Comparison of ENCODE assay signal across 8 cellular contexts in genomic region chr3:142448424-142448823, GRCh38.
DNase-seq lines count a peak whose midpoint lies in the region; TF ChIP-seq lines count a peak whose summit lies in the region.

No MANE protein-coding gene starts in this region.

- peak overlapping the region; percentile 96; the same call in 1 of the 2 replicates for H3K9ac ChIP-seq in KMS-11

- H3K79me2 ChIP-seq in KMS-11 (ENCODE audit: insufficient read depth, low read depth): peaks cover 42% of the 10 kb centered on the region

- peaks cover 19% of the 10 kb centered on the region for H3K4me1 ChIP-seq in KMS-11 (ENCODE audit: low read depth, poor library complexity, severe bottlenecking)

- H3K27ac ChIP-seq in KMS-11 (peak overlapping the region; percentile 95; the same call in 1 of the 2 replicates), coronary artery (peak overlapping the region; percentile 94 to 98)

- H3K27me3 ChIP-seq in KMS-11 (ENCODE audit: insufficient read depth, low read depth): no peaks in the 10 kb centered on the region

- peak; percentile 19 for DNase-seq in AG20443 (ENCODE audit: low spot score)
- no peak for DNase-seq in coronary artery (ENCODE audit: low spot score)
- DNase-seq in hippocampal formation (lab: John Stamatoyannopoulos, UW): no peak
- DNase-seq in NCI-H345 treated with DMSO at 0.1 percent for 48 hours (lab: John Stamatoyannopoulos, UW; ENCODE audit: unreplicated experiment): no peak
- DNase-seq in D341Med (ENCODE audit: low spot score): no peak
- DNase-seq in NCI-H1105 (lab: John Stamatoyannopoulos, UW): no peak

- H3K27me3 Mint-ChIP-seq in nephron (ENCODE audit: low read depth): no peaks in the 10 kb centered on the region

- peak overlapping the region; percentile 96 to 100 (median 99) for H3K4me3 Mint-ChIP-seq in nephron

- H3K36me3 ChIP-seq in KMS-11 (ENCODE audit: insufficient read depth): no peaks in the 10 kb centered on the region

- H3K9me3 Mint-ChIP-seq in nephron: no peaks in the 10 kb centered on the region

- peak overlapping the region; percentile 97 to 100 (median 99) for H3K27ac Mint-ChIP-seq in nephron

- no peaks in the 10 kb centered on the region for H4K20me1 ChIP-seq in KMS-11 (ENCODE audit: insufficient read depth)

- peak overlapping the region; percentile 92 for H2AFZ ChIP-seq in KMS-11 (ENCODE audit: low read depth)

- H3K4me2 ChIP-seq in KMS-11: peak overlapping the region; percentile 31; the same call in 1 of the 2 replicates

- peaks cover 12% of the 10 kb centered on the region for H3K36me3 Mint-ChIP-seq in nephron (ENCODE audit: low read depth)

- H3K4me3 ChIP-seq in KMS-11 (IDR thresholded peaks at IDR 0.05; ENCODE audit: insufficient read depth, low read depth, low read length) (no peak overlapping the region), coronary artery (peak overlapping the region; percentile 80)

- TF ChIP-seq CTCF in KMS-11 (conservative IDR thresholded peaks at IDR 0.05; ENCODE audit: low read depth, low read length) (no peak), coronary artery (IDR thresholded peaks at IDR 0.05) (no peak), nephron (IDR thresholded peaks at IDR 0.05; ENCODE audit: unreplicated experiment in 3 of 3) (no peak)

- H3K4me1 Mint-ChIP-seq in nephron: peaks cover 32% of the 10 kb centered on the region
